In genomic region chr12:46378530-46378929, GRCh38 we compare ENCODE assay signal across 22 cellular contexts. TPM values are rescaled to one million over a fixed set of nuclear protein-coding genes. Genes with fewer than 3 reads are reported as not detected.
DNase-seq lines count a peak whose midpoint lies in the region; ATAC-seq and TF ChIP-seq lines count a peak whose summit lies in the region.
"Had no signal": no experiment of that assay in that cellular context is flagged by ENCODE, and none has a peak within 500 bp of the region (broad histone marks: within the 10 kb centered on the region; RNA-seq: fewer than 3 reads in every experiment).

No MANE protein-coding gene starts in this region.

- H3K4me2 ChIP-seq in osteoblast (ENCODE audit: insufficient read depth, low read length): no peak overlapping the region
- H3K4me2 ChIP-seq: PC-9, SK-N-SH had no signal

- H3K9me3 ChIP-seq in HEK293 (ENCODE audit: control insufficient read depth, insufficient read depth, low read depth, low read length): no peaks in the 10 kb centered on the region
- no peaks in the 10 kb centered on the region for H3K9me3 ChIP-seq in osteoblast (ENCODE audit: low read depth, low read length)
- H3K9me3 ChIP-seq: SK-N-SH had no signal

- peak overlapping the region; percentile 31 for H3K27ac Mint-ChIP-seq in activated CD4-positive, alpha-beta T cell treated with anti-CD3 and anti-CD28 coated beads, Interleukin-2, amount 10 ng/mL, durations not matched to agents 7 days and 5 days
- H3K27ac Mint-ChIP-seq in activated T-helper 1 cell treated with anti-CD3 and anti-CD28 coated beads, Interleukin-12 subunit alpha, Interleukin-12 subunit beta, Interleukin-2, Interleukin-4 antibody, amounts not matched to agents 30 ng/mL and 10 ng/mL and 1 ng/mL, durations not matched to agents 14 hours and 24 hours and 36 hours: peak overlapping the region; percentile 49
- H3K27ac Mint-ChIP-seq: CD8-positive, alpha-beta T cell had no signal

- H3K4me3 ChIP-seq in HEK293 (ENCODE audit: low read depth, low read length) (no peak overlapping the region), osteoblast (ENCODE audit: insufficient read depth, low read length) (no peak overlapping the region)
- H3K4me3 ChIP-seq: PC-9 had no signal

- peaks cover 23% of the 10 kb centered on the region for H3K79me2 ChIP-seq in osteoblast (ENCODE audit: insufficient read depth, low read length)

- peaks cover 52% of the 10 kb centered on the region for H3K4me1 Mint-ChIP-seq in activated CD4-positive, alpha-beta T cell treated with anti-CD3 and anti-CD28 coated beads, Interleukin-2, amount 10 ng/mL, durations not matched to agents 7 days and 5 days
- peaks cover 43% of the 10 kb centered on the region for H3K4me1 Mint-ChIP-seq in activated T-helper 1 cell treated with anti-CD3 and anti-CD28 coated beads, Interleukin-12 subunit alpha, Interleukin-12 subunit beta, Interleukin-2, Interleukin-4 antibody, amounts not matched to agents 30 ng/mL and 10 ng/mL and 1 ng/mL, durations not matched to agents 14 hours and 24 hours and 36 hours (ENCODE audit: low read depth)

- TF ChIP-seq CTCF in HEK293 (tag by site-specific recombination; IDR thresholded peaks at IDR 0.05) (no peak), osteoblast (IDR thresholded peaks at IDR 0.05; ENCODE audit: extremely low read depth, low read depth, low read length) (no peak)

- H3K27me3 Mint-ChIP-seq in activated CD4-positive, alpha-beta T cell treated with anti-CD3 and anti-CD28 coated beads, Interleukin-2, amount 10 ng/mL, durations not matched to agents 7 days and 5 days: no peaks in the 10 kb centered on the region
- no peaks in the 10 kb centered on the region for H3K27me3 Mint-ChIP-seq in activated T-helper 1 cell treated with anti-CD3 and anti-CD28 coated beads, Interleukin-12 subunit alpha, Interleukin-12 subunit beta, Interleukin-2, Interleukin-4 antibody, amounts not matched to agents 30 ng/mL and 10 ng/mL and 1 ng/mL, durations not matched to agents 14 hours and 24 hours and 36 hours (ENCODE audit: insufficient read depth)

- DNase-seq in activated CD4-positive, alpha-beta T cell treated with anti-CD3 and anti-CD28 coated beads, Interleukin-2, amount 10 ng/mL, durations not matched to agents 7 days and 5 days: no peak
- DNase-seq in activated CD4-positive, alpha-beta T cell treated with anti-CD3 and anti-CD28 coated beads, Interleukin-2, amount 50 U/mL, for 48 hours: no peak
- DNase-seq in activated T-helper 1 cell treated with anti-CD3 and anti-CD28 coated beads, Interleukin-12 subunit alpha, Interleukin-12 subunit beta, Interleukin-2, Interleukin-4 antibody, amounts not matched to agents 30 ng/mL and 10 ng/mL and 1 ng/mL, durations not matched to agents 14 hours and 24 hours and 36 hours (ENCODE audit: low spot score): no peak
- DNase-seq in osteoblast (ENCODE audit: insufficient read length, low spot score, missing footprints): no peak
- DNase-seq: 8988T; AML-193; C1 segment of cervical spinal cord; CD8-positive, alpha-beta T cell; DND-41; NCI-H1105; NCI-H146; NCI-H2029 treated with DMSO at 0.1 percent for 48 hours; NCI-H226; NCI-H510A treated with DMSO at 0.1 percent for 48 hours; NCI-H748 treated with DMSO at 0.1 percent for 48 hours; PC-9; SIG-M5; SK-N-SH had no signal

- POLR2A ChIA-PET in activated CD4-positive, alpha-beta T cell treated with anti-CD3 and anti-CD28 coated beads, Interleukin-2, amount 10 ng/mL, durations not matched to agents 7 days and 5 days (lab: Charles Lee): no interaction called here
- POLR2A ChIA-PET in HEK293 (lab: Yijun Ruan, JAX): no interaction called here

- H3K4me3 Mint-ChIP-seq in activated CD4-positive, alpha-beta T cell treated with anti-CD3 and anti-CD28 coated beads, Interleukin-2, amount 10 ng/mL, durations not matched to agents 7 days and 5 days: no peak overlapping the region
- H3K4me3 Mint-ChIP-seq in activated T-helper 1 cell treated with anti-CD3 and anti-CD28 coated beads, Interleukin-12 subunit alpha, Interleukin-12 subunit beta, Interleukin-2, Interleukin-4 antibody, amounts not matched to agents 30 ng/mL and 10 ng/mL and 1 ng/mL, durations not matched to agents 14 hours and 24 hours and 36 hours: no peak overlapping the region
- H3K4me3 Mint-ChIP-seq: CD8-positive, alpha-beta T cell had no signal

- H3K9me3 Mint-ChIP-seq in activated CD4-positive, alpha-beta T cell treated with anti-CD3 and anti-CD28 coated beads, Interleukin-2, amount 10 ng/mL, durations not matched to agents 7 days and 5 days: peaks cover 3% of the 10 kb centered on the region
- no peaks in the 10 kb centered on the region for H3K9me3 Mint-ChIP-seq in activated T-helper 1 cell treated with anti-CD3 and anti-CD28 coated beads, Interleukin-12 subunit alpha, Interleukin-12 subunit beta, Interleukin-2, Interleukin-4 antibody, amounts not matched to agents 30 ng/mL and 10 ng/mL and 1 ng/mL, durations not matched to agents 14 hours and 24 hours and 36 hours
- H3K9me3 Mint-ChIP-seq: CD8-positive, alpha-beta T cell had no signal

- H3K27ac ChIP-seq in HEK293 (ENCODE audit: extremely low read depth, low read depth, low read length): no peak overlapping the region
- peak overlapping the region; percentile 54 for H3K27ac ChIP-seq in osteoblast (ENCODE audit: low read depth, low read length)
- H3K27ac ChIP-seq: PC-9, RWPE1 had no signal

- intact Hi-C loops in activated T-helper 1 cell treated with anti-CD3 and anti-CD28 coated beads, Interleukin-12 subunit alpha, Interleukin-12 subunit beta, Interleukin-2, Interleukin-4 antibody, amounts not matched to agents 30 ng/mL and 10 ng/mL and 1 ng/mL, durations not matched to agents 14 hours and 24 hours and 36 hours (cut with micrococcal nuclease): no loop called here

- H3K36me3 ChIP-seq in HEK293 (ENCODE audit: control insufficient read depth in 2 of 2, insufficient read depth in 1 of 2, low read length in 2 of 2): no peaks in the 10 kb centered on the region
- no peaks in the 10 kb centered on the region for H3K36me3 ChIP-seq in osteoblast (ENCODE audit: insufficient read depth, low read length)

- ATAC-seq in GM18502 (IDR thresholded peaks at IDR 0.05; ENCODE audit: poor library complexity, unreplicated experiment) (no peak), GM21619 (IDR thresholded peaks at IDR 0.05; ENCODE audit: unreplicated experiment) (no peak)
- ATAC-seq: CD8-positive, alpha-beta T cell had no signal

- H2AFZ ChIP-seq in osteoblast (ENCODE audit: low read length): no peak overlapping the region
- H2AFZ ChIP-seq: PC-9 had no signal

- H3K4me1 ChIP-seq in HEK293 (ENCODE audit: control insufficient read depth, insufficient read depth, low read length) (peaks cover 13% of the 10 kb centered on the region), osteoblast (ENCODE audit: insufficient read depth, low read length) (peaks cover 28% of the 10 kb centered on the region)

- peaks cover 7% of the 10 kb centered on the region for H3K36me3 Mint-ChIP-seq in activated CD4-positive, alpha-beta T cell treated with anti-CD3 and anti-CD28 coated beads, Interleukin-2, amount 10 ng/mL, durations not matched to agents 7 days and 5 days (ENCODE audit: low read depth)
- peaks cover 4% of the 10 kb centered on the region for H3K36me3 Mint-ChIP-seq in activated T-helper 1 cell treated with anti-CD3 and anti-CD28 coated beads, Interleukin-12 subunit alpha, Interleukin-12 subunit beta, Interleukin-2, Interleukin-4 antibody, amounts not matched to agents 30 ng/mL and 10 ng/mL and 1 ng/mL, durations not matched to agents 14 hours and 24 hours and 36 hours (ENCODE audit: low read depth)
- H3K36me3 Mint-ChIP-seq: CD8-positive, alpha-beta T cell had no signal

- CTCF ChIA-PET in activated CD4-positive, alpha-beta T cell treated with anti-CD3 and anti-CD28 coated beads, Interleukin-2, amount 10 ng/mL, durations not matched to agents 7 days and 5 days (lab: Charles Lee): no interaction called here
- CTCF ChIA-PET in HEK293 (lab: Yijun Ruan, JAX): no interaction called here

- H3K27me3 ChIP-seq in osteoblast (ENCODE audit: insufficient read depth, low read length): no peaks in the 10 kb centered on the region

- H4K20me1 ChIP-seq in osteoblast (ENCODE audit: insufficient read depth, low read length): no peaks in the 10 kb centered on the region

TF ChIP-seq in HEK293, 187 proteins besides CTCF, POLR2A, EP300 and RAD21:
- TF ChIP-seq PRDM1 (tag by site-specific recombination; IDR thresholded peaks at IDR 0.05) (0 out of 2 replicates have a peak, but pooled peaks have one; percentile 34), ZNF433 (tag by site-specific recombination; IDR thresholded peaks at IDR 0.05; ENCODE audit: low read depth) (no peak)

RNA-seq across cellular contexts. Expression of gene SLC38A2, which starts 6.0 kb away (rescaled TPM):
- total RNA-seq in activated CD4-positive, alpha-beta T cell treated with anti-CD3 and anti-CD28 coated beads, Interleukin-2, amount 10 ng/mL, durations not matched to agents 7 days and 5 days: 100 to 1,000 TPM; 216 to 283 TPM
- total RNA-seq in activated T-helper 1 cell treated with anti-CD3 and anti-CD28 coated beads, Interleukin-12 subunit alpha, Interleukin-12 subunit beta, Interleukin-2, Interleukin-4 antibody, amounts not matched to agents 30 ng/mL and 10 ng/mL and 1 ng/mL, durations not matched to agents 14 hours and 24 hours and 36 hours: 157 and 161 TPM in 2 replicates
- 919 and 1,020 TPM in 2 replicates for total RNA-seq in osteoblast
